In the genomic region with DNA sequence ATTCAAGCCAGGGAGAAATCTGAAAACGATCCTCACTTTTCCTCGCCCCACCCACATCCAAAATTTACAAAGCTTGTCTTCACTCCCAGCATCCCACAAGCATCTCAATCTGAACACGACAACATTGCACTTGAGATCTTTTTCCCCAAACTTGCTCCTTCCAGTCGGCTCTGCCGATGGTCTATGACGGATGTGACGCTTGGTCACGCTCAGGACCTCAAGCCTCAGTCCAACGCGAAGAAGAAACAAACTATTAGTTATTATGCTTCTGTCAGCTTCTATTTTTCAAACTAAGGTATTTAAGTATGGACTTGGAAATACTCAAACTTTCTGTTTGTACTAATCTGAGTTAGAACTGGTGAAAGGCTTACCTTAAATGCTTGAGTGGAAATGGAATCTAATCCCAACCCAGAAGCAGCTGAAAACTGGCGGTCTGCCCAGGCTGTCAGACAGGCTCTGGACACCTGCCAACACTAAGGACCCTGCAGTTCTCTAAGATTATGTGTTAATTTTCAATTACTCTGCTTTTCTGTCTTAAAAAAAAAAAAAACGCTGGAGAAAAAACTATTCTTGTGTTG, we compare ENCODE assay signal across 10 cellular contexts.
A peak's percentile ranks its signal among the peaks of the same experiment; 100 is the strongest.
DNase-seq lines count a peak whose midpoint lies in the region; ATAC-seq and TF ChIP-seq lines count a peak whose summit lies in the region.
"Had no signal": no experiment of that assay in that cellular context is flagged by ENCODE, and none has a peak within 500 bp of the region (broad histone marks: within the 10 kb centered on the region; RNA-seq: fewer than 3 reads in every experiment).

No MANE protein-coding gene starts in this region.

- TF ChIP-seq POLR2A in erythroblast (IDR thresholded peaks at IDR 0.05; ENCODE audit: low read length) (no peak), stomach (IDR thresholded peaks at IDR 0.05) (no peak)

- peaks cover 8 to 15% (median 13%) of the 10 kb centered on the region in 4 donors for H3K9me3 ChIP-seq in stomach

- H3K4me3 ChIP-seq in stomach, result no peak overlapping the region
- H3K4me3 ChIP-seq in foreskin fibroblast (ENCODE audit: low read depth in 1 of 2, low read length in 2 of 2), result no peak overlapping the region
- H3K4me3 ChIP-seq: transverse colon had no signal

- no peaks in the 10 kb centered on the region for H3K27me3 Mint-ChIP-seq in activated naive CD8-positive, alpha-beta T cell treated with anti-CD3 and anti-CD28 coated beads, Interleukin-2, amount 50 U/mL, for 24 hours
- H3K27me3 Mint-ChIP-seq in activated naive CD8-positive, alpha-beta T cell treated with anti-CD3 and anti-CD28 coated beads for 36 hours, result no peaks in the 10 kb centered on the region

- peaks cover 23% of the 10 kb centered on the region for H3K36me3 Mint-ChIP-seq in activated naive CD8-positive, alpha-beta T cell treated with anti-CD3 and anti-CD28 coated beads, Interleukin-2, amount 50 U/mL, for 24 hours (ENCODE audit: low read depth)
- H3K36me3 Mint-ChIP-seq in activated naive CD8-positive, alpha-beta T cell treated with anti-CD3 and anti-CD28 coated beads for 36 hours, result peaks cover 27% of the 10 kb centered on the region

- no peak overlapping the region for H3K4me3 Mint-ChIP-seq in activated naive CD8-positive, alpha-beta T cell treated with anti-CD3 and anti-CD28 coated beads, Interleukin-2, amount 50 U/mL, for 24 hours
- no peak overlapping the region for H3K4me3 Mint-ChIP-seq in activated naive CD8-positive, alpha-beta T cell treated with anti-CD3 and anti-CD28 coated beads for 36 hours

- peaks cover 10% of the 10 kb centered on the region for H3K4me1 Mint-ChIP-seq in activated naive CD8-positive, alpha-beta T cell treated with anti-CD3 and anti-CD28 coated beads, Interleukin-2, amount 50 U/mL, for 24 hours
- H3K4me1 Mint-ChIP-seq in activated naive CD8-positive, alpha-beta T cell treated with anti-CD3 and anti-CD28 coated beads for 36 hours, result no peaks in the 10 kb centered on the region

- peaks cover 0 to 35% (median 13%) of the 10 kb centered on the region in 4 donors for H3K36me3 ChIP-seq in stomach
- H3K36me3 ChIP-seq: transverse colon had no signal

- no peaks in the 10 kb centered on the region for H3K27me3 ChIP-seq in stomach
- H3K27me3 ChIP-seq: transverse colon had no signal

- peak overlapping the region; percentile 44 for H3K27ac Mint-ChIP-seq in activated naive CD8-positive, alpha-beta T cell treated with anti-CD3 and anti-CD28 coated beads, Interleukin-2, amount 50 U/mL, for 24 hours
- H3K27ac Mint-ChIP-seq in activated naive CD8-positive, alpha-beta T cell treated with anti-CD3 and anti-CD28 coated beads for 36 hours, result no peak overlapping the region

- peaks cover 0 to 12% (median 0%) of the 10 kb centered on the region in 4 donors for H3K4me1 ChIP-seq in stomach
- H3K4me1 ChIP-seq: transverse colon had no signal

- TF ChIP-seq CTCF in stomach (IDR thresholded peaks at IDR 0.05) (no peak), foreskin fibroblast (IDR thresholded peaks at IDR 0.05; ENCODE audit: low read depth, low read length) (no peak)

- 52 to 59% (median 56%) methylated on average over 12 of the region's 12 CpGs for WGBS in stomach, 5 donors

- peaks cover 4% of the 10 kb centered on the region for H3K9me3 Mint-ChIP-seq in activated naive CD8-positive, alpha-beta T cell treated with anti-CD3 and anti-CD28 coated beads, Interleukin-2, amount 50 U/mL, for 24 hours
- H3K9me3 Mint-ChIP-seq in activated naive CD8-positive, alpha-beta T cell treated with anti-CD3 and anti-CD28 coated beads for 36 hours, result peaks cover 5% of the 10 kb centered on the region

- H3K27ac ChIP-seq in stomach, result no peak overlapping the region
- H3K27ac ChIP-seq: transverse colon had no signal

- no peak for DNase-seq in activated naive CD8-positive, alpha-beta T cell treated with anti-CD3 and anti-CD28 coated beads, Interleukin-2, amount 50 U/mL, for 24 hours
- no peak for DNase-seq in activated naive CD8-positive, alpha-beta T cell treated with anti-CD3 and anti-CD28 coated beads for 36 hours
- peak; percentile 67 to 93 for DNase-seq in NCI-H524 (lab: John Stamatoyannopoulos, UW)
- peak; percentile 5 to 7 for DNase-seq in erythroblast (lab: John Stamatoyannopoulos, UW)
- peak; percentile 34 for DNase-seq in stomach
- no peak for DNase-seq in stimulated activated CD4-positive, alpha-beta T cell treated with anti-CD3 and anti-CD28 coated beads, Interleukin-4, amount 100 ng/mL, for 24 hours
- DNase-seq in foreskin fibroblast, result no peak
- DNase-seq: transverse colon had no signal

- no peak for ATAC-seq in activated naive CD8-positive, alpha-beta T cell treated with anti-CD3 and anti-CD28 coated beads, Interleukin-2, amount 50 U/mL, for 24 hours
- ATAC-seq in GM19463 (IDR thresholded peaks at IDR 0.05; ENCODE audit: unreplicated experiment), result no peak
- ATAC-seq: esophagus mucosa had no signal

- no peak for TF ChIP-seq EP300 in stomach (IDR thresholded peaks at IDR 0.05)

- intact Hi-C loops in stomach (cut with DNase I; ENCODE audit: low total_unique reads), result no loop called here

Comparison
In these comparisons a context has a peak if more than half of its experiments do, and no peak if none do; other contexts are left out.
1. DNase-seq: peak in NCI-H524 (2 of 2), erythroblast (2 of 2) and stomach (single experiment); none in activated naive CD8-positive, alpha-beta T cell treated with anti-CD3 and anti-CD28 coated beads, Interleukin-2, amount 50 U/mL, for 24 hours (single experiment), activated naive CD8-positive, alpha-beta T cell treated with anti-CD3 and anti-CD28 coated beads for 36 hours (single experiment), stimulated activated CD4-positive, alpha-beta T cell treated with anti-CD3 and anti-CD28 coated beads, Interleukin-4, amount 100 ng/mL, for 24 hours (single experiment) and foreskin fibroblast (0 of 2).